14 cellular contexts compared by ENCODE assay signal in genomic region chr11:95512177-95512576, GRCh38.
A peak's percentile ranks its signal among the peaks of the same experiment; 100 is the strongest.
DNase-seq lines count a peak whose midpoint lies in the region; ATAC-seq and TF ChIP-seq lines count a peak whose summit lies in the region.
"Had no signal": no experiment of that assay in that cellular context is flagged by ENCODE, and none has a peak within 500 bp of the region (broad histone marks: within the 10 kb centered on the region; RNA-seq: fewer than 3 reads in every experiment).

No MANE protein-coding gene starts in this region.

- TF ChIP-seq CTCF in body of pancreas (IDR thresholded peaks at IDR 0.05) (no peak), hepatocyte (IDR thresholded peaks at IDR 0.05; ENCODE audit: poor library complexity) (no peak)

- POLR2A ChIA-PET in activated CD4-positive, alpha-beta memory T cell treated with anti-CD3 and anti-CD28 coated beads, Interleukin-2, amount 10 ng/mL, durations not matched to agents 7 days and 5 days (lab: Charles Lee), result no interaction called here

- H3K4me1 ChIP-seq in body of pancreas (no peaks in the 10 kb centered on the region), hepatocyte (ENCODE audit: insufficient read depth) (peaks cover 24% of the 10 kb centered on the region), skeletal muscle tissue (ENCODE audit: control insufficient read depth in 3 of 3, insufficient read depth in 3 of 3, low read length in 3 of 3) (peaks cover 0 to 5% (median 0%) of the 10 kb centered on the region in 3 donors)
- H3K4me1 ChIP-seq: lower lobe of right lung had no signal

- no peak overlapping the region for H2AFZ ChIP-seq in hepatocyte

- H3K36me3 ChIP-seq in body of pancreas (replicated peaks in 1 of 2; ENCODE audit: insufficient read depth in 1 of 2, low read depth in 2 of 2) (no peaks in the 10 kb centered on the region), hepatocyte (replicated peaks; ENCODE audit: insufficient read depth, low read depth) (no peaks in the 10 kb centered on the region), skeletal muscle tissue (ENCODE audit: control insufficient read depth in 3 of 3, insufficient read depth in 3 of 3, low read length in 3 of 3) (no peaks in the 10 kb centered on the region)
- H3K36me3 ChIP-seq: lower lobe of right lung had no signal

- H3K27me3 ChIP-seq in body of pancreas, result no peaks in the 10 kb centered on the region
- H3K27me3 ChIP-seq in hepatocyte, result no peaks in the 10 kb centered on the region
- no peaks in the 10 kb centered on the region for H3K27me3 ChIP-seq in skeletal muscle tissue (ENCODE audit: control insufficient read depth in 3 of 3, insufficient read depth in 3 of 3, low read length in 3 of 3)

- H3K9me2 ChIP-seq in hepatocyte (replicated peaks; ENCODE audit: insufficient read depth), result no peaks in the 10 kb centered on the region
- H3K9me2 ChIP-seq: SK-N-SH had no signal

- no peaks in the 10 kb centered on the region for H4K20me1 ChIP-seq in hepatocyte (ENCODE audit: insufficient read depth, poor library complexity, severe bottlenecking)

- no peaks in the 10 kb centered on the region for H3K79me2 ChIP-seq in hepatocyte

- CTCF ChIA-PET in activated CD4-positive, alpha-beta memory T cell treated with anti-CD3 and anti-CD28 coated beads, Interleukin-2, amount 10 ng/mL, durations not matched to agents 7 days and 5 days (lab: Charles Lee), result interaction anchor here (0.7 kb wide), 1 partner anchor 193 kb away, joined by 3 read pairs; no protein-coding TSS in a partner anchor

- H3K9me3 ChIP-seq in body of pancreas, result no peaks in the 10 kb centered on the region
- no peaks in the 10 kb centered on the region for H3K9me3 ChIP-seq in hepatocyte (ENCODE audit: low read depth)
- H3K9me3 ChIP-seq in skeletal muscle tissue (ENCODE audit: control insufficient read depth in 3 of 3, low read length in 3 of 3), result no peaks in the 10 kb centered on the region
- H3K9me3 ChIP-seq: lower lobe of right lung, SK-N-SH had no signal

- 66 to 77% methylated on average over 4 of the region's 4 CpGs for WGBS in body of pancreas, 2 donors
- WGBS in hepatocyte (ENCODE audit: low lambda C conversion rate, missing lambda C conversion rate), result 52% methylated on average over 4 of the region's 4 CpGs

- no peak overlapping the region for H3K27ac Mint-ChIP-seq in activated T-helper 1 cell treated with anti-CD3 and anti-CD28 coated beads, Interleukin-12 subunit alpha, Interleukin-12 subunit beta, Interleukin-2, Interleukin-4 antibody, amounts not matched to agents 30 ng/mL and 10 ng/mL and 1 ng/mL, durations not matched to agents 14 hours and 24 hours and 36 hours
- no peak overlapping the region for H3K27ac Mint-ChIP-seq in activated CD4-positive, alpha-beta memory T cell treated with anti-CD3 and anti-CD28 coated beads, Interleukin-2, amount 10 ng/mL, durations not matched to agents 7 days and 5 days
- H3K27ac Mint-ChIP-seq: activated CD4-positive, alpha-beta T cell treated with anti-CD3 and anti-CD28 coated beads, Interleukin-2, amount 10 ng/mL, durations not matched to agents 7 days and 5 days; activated naive CD4-positive, alpha-beta T cell treated with anti-CD3 and anti-CD28 coated beads, Interleukin-2, amount 50 U/mL, for 72 hours; stimulated activated naive CD8-positive, alpha-beta T cell treated with anti-CD3 and anti-CD28 coated beads, Interleukin-15, amount 100 ng/mL, for 72 hours had no signal

- H3K4me3 ChIP-seq in body of pancreas, result no peak overlapping the region
- H3K4me3 ChIP-seq in hepatocyte, result no peak overlapping the region
- H3K4me3 ChIP-seq in skeletal muscle tissue (ENCODE audit: low read length in 3 of 3), result no peak overlapping the region
- H3K4me3 ChIP-seq: lower lobe of right lung had no signal

- peak; percentile 59 for ATAC-seq in body of pancreas
- ATAC-seq in GM21576 (IDR thresholded peaks at IDR 0.05; ENCODE audit: unreplicated experiment), result no peak
- ATAC-seq: activated naive CD4-positive, alpha-beta T cell treated with anti-CD3 and anti-CD28 coated beads, Interleukin-2, amount 50 U/mL, for 72 hours; stimulated activated naive CD8-positive, alpha-beta T cell treated with anti-CD3 and anti-CD28 coated beads, Interleukin-15, amount 100 ng/mL, for 72 hours had no signal

- H3K27ac ChIP-seq in body of pancreas, result peak overlapping the region in 1 of 4 donors; percentile 30
- peak overlapping the region; percentile 77 for H3K27ac ChIP-seq in hepatocyte
- peak overlapping the region; percentile 51 for H3K27ac ChIP-seq in skeletal muscle tissue (ENCODE audit: low read depth, low read length)
- H3K27ac ChIP-seq: lower lobe of right lung had no signal

- H3K9me3 Mint-ChIP-seq in activated T-helper 1 cell treated with anti-CD3 and anti-CD28 coated beads, Interleukin-12 subunit alpha, Interleukin-12 subunit beta, Interleukin-2, Interleukin-4 antibody, amounts not matched to agents 30 ng/mL and 10 ng/mL and 1 ng/mL, durations not matched to agents 14 hours and 24 hours and 36 hours, result no peaks in the 10 kb centered on the region
- no peaks in the 10 kb centered on the region for H3K9me3 Mint-ChIP-seq in activated CD4-positive, alpha-beta memory T cell treated with anti-CD3 and anti-CD28 coated beads, Interleukin-2, amount 10 ng/mL, durations not matched to agents 7 days and 5 days
- H3K9me3 Mint-ChIP-seq: stimulated activated naive CD8-positive, alpha-beta T cell treated with anti-CD3 and anti-CD28 coated beads, Interleukin-15, amount 100 ng/mL, for 72 hours had no signal

- intact Hi-C loops in body of pancreas (cut with DNase I), result no loop called here
- intact Hi-C loops in activated T-helper 1 cell treated with anti-CD3 and anti-CD28 coated beads, Interleukin-12 subunit alpha, Interleukin-12 subunit beta, Interleukin-2, Interleukin-4 antibody, amounts not matched to agents 30 ng/mL and 10 ng/mL and 1 ng/mL, durations not matched to agents 14 hours and 24 hours and 36 hours (cut with micrococcal nuclease), result no loop called here

- no peaks in the 10 kb centered on the region for H3K4me1 Mint-ChIP-seq in activated T-helper 1 cell treated with anti-CD3 and anti-CD28 coated beads, Interleukin-12 subunit alpha, Interleukin-12 subunit beta, Interleukin-2, Interleukin-4 antibody, amounts not matched to agents 30 ng/mL and 10 ng/mL and 1 ng/mL, durations not matched to agents 14 hours and 24 hours and 36 hours (ENCODE audit: low read depth)
- no peaks in the 10 kb centered on the region for H3K4me1 Mint-ChIP-seq in activated CD4-positive, alpha-beta memory T cell treated with anti-CD3 and anti-CD28 coated beads, Interleukin-2, amount 10 ng/mL, durations not matched to agents 7 days and 5 days
- H3K4me1 Mint-ChIP-seq: activated CD4-positive, alpha-beta T cell treated with anti-CD3 and anti-CD28 coated beads, Interleukin-2, amount 10 ng/mL, durations not matched to agents 7 days and 5 days had no signal

- H3K9ac ChIP-seq in skeletal muscle tissue (ENCODE audit: low read depth in 1 of 3, low read length in 3 of 3), result no peak overlapping the region
- H3K9ac ChIP-seq: SK-N-SH had no signal

- H3K4me2 ChIP-seq in hepatocyte, result peak overlapping the region; percentile 22
- H3K4me2 ChIP-seq: SK-N-SH had no signal

- H3K36me3 Mint-ChIP-seq in activated T-helper 1 cell treated with anti-CD3 and anti-CD28 coated beads, Interleukin-12 subunit alpha, Interleukin-12 subunit beta, Interleukin-2, Interleukin-4 antibody, amounts not matched to agents 30 ng/mL and 10 ng/mL and 1 ng/mL, durations not matched to agents 14 hours and 24 hours and 36 hours (ENCODE audit: low read depth), result no peaks in the 10 kb centered on the region
- no peaks in the 10 kb centered on the region for H3K36me3 Mint-ChIP-seq in activated CD4-positive, alpha-beta memory T cell treated with anti-CD3 and anti-CD28 coated beads, Interleukin-2, amount 10 ng/mL, durations not matched to agents 7 days and 5 days (ENCODE audit: low read depth)
- H3K36me3 Mint-ChIP-seq: activated naive CD4-positive, alpha-beta T cell treated with anti-CD3 and anti-CD28 coated beads, Interleukin-2, amount 50 U/mL, for 72 hours had no signal

- DNase-seq in GM04504 (ENCODE audit: low read depth) (peak; percentile 90), body of pancreas (peak in 2 of 4 donors; percentile 6 to 42), hepatocyte (ENCODE audit: low spot score) (peak; percentile 48), T-helper 1 cell (no peak)
- DNase-seq in activated T-helper 1 cell treated with anti-CD3 and anti-CD28 coated beads, Interleukin-12 subunit alpha, Interleukin-12 subunit beta, Interleukin-2, Interleukin-4 antibody, amounts not matched to agents 30 ng/mL and 10 ng/mL and 1 ng/mL, durations not matched to agents 14 hours and 24 hours and 36 hours (ENCODE audit: low spot score), result no peak
- DNase-seq in activated CD4-positive, alpha-beta memory T cell treated with anti-CD3 and anti-CD28 coated beads, Interleukin-2, amount 10 ng/mL, durations not matched to agents 7 days and 5 days, result no peak
- DNase-seq: activated CD4-positive, alpha-beta T cell treated with anti-CD3 and anti-CD28 coated beads, Interleukin-2, amount 10 ng/mL, durations not matched to agents 7 days and 5 days; lower lobe of right lung; NCI-H524; SK-N-SH; stimulated activated naive CD8-positive, alpha-beta T cell treated with anti-CD3 and anti-CD28 coated beads, Interleukin-15, amount 100 ng/mL, for 72 hours had no signal

- H3K27me3 Mint-ChIP-seq in activated T-helper 1 cell treated with anti-CD3 and anti-CD28 coated beads, Interleukin-12 subunit alpha, Interleukin-12 subunit beta, Interleukin-2, Interleukin-4 antibody, amounts not matched to agents 30 ng/mL and 10 ng/mL and 1 ng/mL, durations not matched to agents 14 hours and 24 hours and 36 hours (ENCODE audit: insufficient read depth), result peaks cover 15% of the 10 kb centered on the region
- H3K27me3 Mint-ChIP-seq in activated CD4-positive, alpha-beta memory T cell treated with anti-CD3 and anti-CD28 coated beads, Interleukin-2, amount 10 ng/mL, durations not matched to agents 7 days and 5 days, result no peaks in the 10 kb centered on the region

- H3K4me3 Mint-ChIP-seq in activated T-helper 1 cell treated with anti-CD3 and anti-CD28 coated beads, Interleukin-12 subunit alpha, Interleukin-12 subunit beta, Interleukin-2, Interleukin-4 antibody, amounts not matched to agents 30 ng/mL and 10 ng/mL and 1 ng/mL, durations not matched to agents 14 hours and 24 hours and 36 hours, result no peak overlapping the region
- H3K4me3 Mint-ChIP-seq in activated CD4-positive, alpha-beta memory T cell treated with anti-CD3 and anti-CD28 coated beads, Interleukin-2, amount 10 ng/mL, durations not matched to agents 7 days and 5 days, result no peak overlapping the region
- H3K4me3 Mint-ChIP-seq: activated CD4-positive, alpha-beta T cell treated with anti-CD3 and anti-CD28 coated beads, Interleukin-2, amount 10 ng/mL, durations not matched to agents 7 days and 5 days; stimulated activated naive CD8-positive, alpha-beta T cell treated with anti-CD3 and anti-CD28 coated beads, Interleukin-15, amount 100 ng/mL, for 72 hours had no signal

- TF ChIP-seq POLR2A in body of pancreas (IDR thresholded peaks at IDR 0.05), result no peak

Comparison
In these comparisons a context has a peak if more than half of its experiments do, and no peak if none do; other contexts are left out.
1. DNase-seq: peak in GM04504 (single experiment) and hepatocyte (single experiment); none in T-helper 1 cell (0 of 5), activated T-helper 1 cell treated with anti-CD3 and anti-CD28 coated beads, Interleukin-12 subunit alpha, Interleukin-12 subunit beta, Interleukin-2, Interleukin-4 antibody, amounts not matched to agents 30 ng/mL and 10 ng/mL and 1 ng/mL, durations not matched to agents 14 hours and 24 hours and 36 hours (single experiment) and activated CD4-positive, alpha-beta memory T cell treated with anti-CD3 and anti-CD28 coated beads, Interleukin-2, amount 10 ng/mL, durations not matched to agents 7 days and 5 days (single experiment).